Comparison of ENCODE assay signal across 19 cellular contexts in genomic region chr11:28874706-28875105, GRCh38.
DNase-seq lines count a peak whose midpoint lies in the region; ATAC-seq, FAIRE-seq and TF ChIP-seq lines count a peak whose summit lies in the region.
"Had no signal": no experiment of that assay in that cellular context is flagged by ENCODE, and none has a peak within 500 bp of the region (broad histone marks: within the 10 kb centered on the region; RNA-seq: fewer than 3 reads in every experiment).

No MANE protein-coding gene starts in this region.

- H3K4me3 ChIP-seq in ACC112 (ENCODE audit: low read depth, low read length) (peak overlapping the region; percentile 29; the same call in 1 of the 2 replicates), PC-3 (ENCODE audit: low read length) (no peak overlapping the region)
- H3K4me3 ChIP-seq: BLaER1, GM23338 had no signal

- H3K27me3 ChIP-seq in ACC112 (ENCODE audit: insufficient read depth, low read length) (no peaks in the 10 kb centered on the region), PC-3 (ENCODE audit: low read length) (no peaks in the 10 kb centered on the region)
- H3K27me3 ChIP-seq: BLaER1 had no signal

- H3K9me2 ChIP-seq in PC-3 (replicated peaks; ENCODE audit: low read length) = no peaks in the 10 kb centered on the region

- H2AFZ ChIP-seq in ACC112 (ENCODE audit: low read length, unreplicated experiment) (no peak overlapping the region), PC-3 (ENCODE audit: low read length) (no peak overlapping the region)
- H2AFZ ChIP-seq: GM23338 had no signal

- H3K4me3 Mint-ChIP-seq in activated CD4-positive, alpha-beta memory T cell treated with anti-CD3 and anti-CD28 coated beads for 36 hours = no peak overlapping the region
- H3K4me3 Mint-ChIP-seq: CD14-positive monocyte; CD4-positive, alpha-beta memory T cell; GM23338 had no signal

- TF ChIP-seq CTCF in PC-3 (conservative IDR thresholded peaks at IDR 0.05; ENCODE audit: low read depth, low read length) = no peak

- H3K9me3 Mint-ChIP-seq in activated CD4-positive, alpha-beta memory T cell treated with anti-CD3 and anti-CD28 coated beads for 36 hours = peaks cover 7% of the 10 kb centered on the region
- H3K9me3 Mint-ChIP-seq: GM23338 had no signal

- POLR2A ChIA-PET in PC-3 (lab: Charles Lee; ENCODE audit: unreplicated experiment) = no interaction called here
- POLR2A ChIA-PET in activated CD4-positive, alpha-beta memory T cell treated with anti-CD3 and anti-CD28 coated beads for 36 hours (lab: Charles Lee) = no interaction called here

- no peak for ATAC-seq in PC-3
- ATAC-seq: GM23338, HepG2 had no signal

- peak; percentile 38 for FAIRE-seq in H54 (lab: Jason Lieb, UNC)
- FAIRE-seq in frontal cortex (lab: Jason Lieb, UNC) = peak; percentile 23
- FAIRE-seq: GM12891, HepG2 had no signal

- H4K20me1 ChIP-seq in PC-3 (ENCODE audit: low read length) = no peaks in the 10 kb centered on the region
- H4K20me1 ChIP-seq: BLaER1 had no signal

- H3K4me2 ChIP-seq in PC-3 (ENCODE audit: low read length) = no peak overlapping the region
- H3K4me2 ChIP-seq: BLaER1, GM23338 had no signal

- no peaks in the 10 kb centered on the region for H3K9me3 ChIP-seq in PC-3 (ENCODE audit: low read length)
- H3K9me3 ChIP-seq: BLaER1 had no signal

- H3K27me3 Mint-ChIP-seq in activated CD4-positive, alpha-beta memory T cell treated with anti-CD3 and anti-CD28 coated beads for 36 hours = no peaks in the 10 kb centered on the region
- H3K27me3 Mint-ChIP-seq: CD4-positive, alpha-beta memory T cell had no signal

- no TSS peak for BruUV-seq in PC-3 (replicated peaks; lab: Mats Ljungman, UMichigan)

- no peak overlapping the region for H3K9ac ChIP-seq in PC-3 (ENCODE audit: low read length)
- H3K9ac ChIP-seq: BLaER1 had no signal

- peaks cover 18% of the 10 kb centered on the region for H3K4me1 ChIP-seq in ACC112 (ENCODE audit: control insufficient read depth, insufficient read depth, low read length, unreplicated experiment)
- peaks cover 23% of the 10 kb centered on the region for H3K4me1 ChIP-seq in PC-3 (ENCODE audit: insufficient read depth, low read length)
- H3K4me1 ChIP-seq: BLaER1 had no signal

- H3K4me1 Mint-ChIP-seq in activated CD4-positive, alpha-beta memory T cell treated with anti-CD3 and anti-CD28 coated beads for 36 hours (ENCODE audit: low read depth) = no peaks in the 10 kb centered on the region
- H3K4me1 Mint-ChIP-seq: CD14-positive monocyte; CD4-positive, alpha-beta memory T cell; GM23338 had no signal

- H3K27ac Mint-ChIP-seq in activated CD4-positive, alpha-beta memory T cell treated with anti-CD3 and anti-CD28 coated beads for 36 hours = no peak overlapping the region
- H3K27ac Mint-ChIP-seq: CD14-positive monocyte; CD4-positive, alpha-beta memory T cell; GM23338 had no signal

- no peak for TF ChIP-seq POLR2A in H54 (IDR thresholded peaks at IDR 0.05; ENCODE audit: low read depth, low read length)

- DNase-seq in H54 (ENCODE audit: insufficient read length, low spot score) (no peak), PC-3 (peak; percentile 52), frontal cortex (ENCODE audit: low spot score in 2 of 2) (no peak), SIG-M5 treated with dmso at 0.1 percent for 504 hours (lab: John Stamatoyannopoulos, UW; ENCODE audit: unreplicated experiment) (no peak), NCI-H2196 treated with DMSO at 0.1 percent for 48 hours (lab: John Stamatoyannopoulos, UW; ENCODE audit: unreplicated experiment) (no peak), activated gamma-delta T cell treated with Interleukin-2 at 50 U/mL for 16 hours (no peak)
- no peak for DNase-seq in activated CD4-positive, alpha-beta memory T cell treated with anti-CD3 and anti-CD28 coated beads for 36 hours
- DNase-seq: 8988T; Calu3; CD4-positive, alpha-beta memory T cell; DMS79 treated with DMSO at 0.1 percent for 48 hours; H7; KG1 had no signal

- H3K36me3 ChIP-seq in ACC112 (ENCODE audit: insufficient read depth, low read length) (0 out of 2 replicates have a peak, but pooled peaks cover 6% of the 10 kb centered on the region), PC-3 (ENCODE audit: low read depth, low read length) (no peaks in the 10 kb centered on the region)
- H3K36me3 ChIP-seq: BLaER1 had no signal

- H3K36me3 Mint-ChIP-seq in activated CD4-positive, alpha-beta memory T cell treated with anti-CD3 and anti-CD28 coated beads for 36 hours = no peaks in the 10 kb centered on the region
- H3K36me3 Mint-ChIP-seq: CD14-positive monocyte; CD4-positive, alpha-beta memory T cell had no signal

- CTCF ChIA-PET in PC-3 (lab: Charles Lee) = no interaction called here
- CTCF ChIA-PET in activated CD4-positive, alpha-beta memory T cell treated with anti-CD3 and anti-CD28 coated beads for 36 hours (lab: Charles Lee) = no interaction called here

- H3F3A ChIP-seq in PC-3 (ENCODE audit: low read length, unreplicated experiment) = no peaks in the 10 kb centered on the region

- H3K79me2 ChIP-seq in ACC112 (ENCODE audit: control insufficient read depth, insufficient read depth, low read length, unreplicated experiment) (no peaks in the 10 kb centered on the region), PC-3 (ENCODE audit: low read length) (no peaks in the 10 kb centered on the region)

- H3K27ac ChIP-seq in ACC112 (ENCODE audit: low read depth, low read length) (no peak overlapping the region), PC-3 (ENCODE audit: low read length) (no peak overlapping the region)
- H3K27ac ChIP-seq: BLaER1 had no signal

- intact Hi-C loops in PC-3 (cut with micrococcal nuclease) = loop anchor here (5.0 kb wide), 1 partner anchor 117 kb away; no protein-coding TSS in a partner anchor
- intact Hi-C loops in activated CD4-positive, alpha-beta memory T cell treated with anti-CD3 and anti-CD28 coated beads for 36 hours (cut with micrococcal nuclease) = no loop called here
